ENCODE assay signal across 8 cellular contexts in the genomic region with DNA sequence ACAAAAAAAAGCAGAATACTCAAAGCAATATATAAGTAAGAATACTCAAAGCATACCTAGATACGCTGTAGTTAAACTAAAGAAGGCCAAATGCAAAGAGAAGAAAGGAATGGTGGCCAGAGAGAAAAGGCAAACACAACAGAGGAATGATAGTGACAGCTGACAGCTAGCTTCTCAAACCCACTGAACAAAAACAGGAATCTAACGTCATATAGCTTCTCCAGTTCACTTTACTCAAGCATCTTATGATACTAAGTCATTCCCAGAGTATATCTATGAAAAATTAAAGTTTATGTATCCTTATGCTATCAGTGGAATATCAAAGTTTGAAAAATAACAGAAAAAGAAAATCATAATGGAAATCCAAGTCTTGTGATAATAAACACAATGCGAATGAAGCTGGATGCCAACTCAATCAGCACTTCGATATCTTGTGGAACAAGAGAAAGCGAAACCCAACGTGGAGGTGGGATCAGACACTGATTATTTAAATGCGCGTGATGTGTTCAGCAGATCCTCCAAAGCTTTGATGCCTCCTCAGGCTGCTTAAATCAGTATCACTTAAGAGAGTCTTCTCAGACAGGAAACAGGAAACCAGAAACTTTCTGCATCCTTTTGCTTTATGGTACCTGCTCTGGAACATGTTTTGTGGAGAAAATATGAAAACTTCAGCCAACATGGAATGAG.
DNase-seq lines count a peak whose midpoint lies in the region; ATAC-seq and TF ChIP-seq lines count a peak whose summit lies in the region.

No MANE protein-coding gene starts in this region.

- no peak for TF ChIP-seq CTCF in Peyer's patch (IDR thresholded peaks at IDR 0.05)

- DNase-seq in Peyer's patch (peak in 2 of 3 donors; percentile 79 to 80), anterior cingulate cortex (lab: John Stamatoyannopoulos, UW) (no peak), NCI-H2029 treated with DMSO at 0.1 percent for 48 hours (lab: John Stamatoyannopoulos, UW) (no peak), A172 (ENCODE audit: low spot score) (no peak), cardiac septum (ENCODE audit: low spot score) (no peak)
- peak; percentile 27 for DNase-seq in activated naive CD8-positive, alpha-beta T cell treated with anti-CD3 and anti-CD28 coated beads, Interleukin-2, amount 50 U/mL, for 16 hours (ENCODE audit: low read depth, low spot score)

- intact Hi-C loops in cardiac septum (cut with DNase I) = loop anchor here (5.0 to 10.0 kb wide), 2 partner anchors 103 to 376 kb away; a partner anchor contains a TSS

- no peak overlapping the region for H3K9ac ChIP-seq in BLaER1

- H4K20me1 ChIP-seq in BLaER1 = peaks cover 37% of the 10 kb centered on the region

- peak overlapping the region; percentile 52 for H3K4me2 ChIP-seq in BLaER1

- H3K36me3 ChIP-seq in BLaER1 (peaks cover 27% of the 10 kb centered on the region), Peyer's patch (no peaks in the 10 kb centered on the region)

- H3K4me3 ChIP-seq in BLaER1 = no peak overlapping the region
- H3K4me3 ChIP-seq in Peyer's patch = no peak overlapping the region

- H3K27me3 ChIP-seq in BLaER1 = no peaks in the 10 kb centered on the region
- no peaks in the 10 kb centered on the region for H3K27me3 ChIP-seq in Peyer's patch

- no peaks in the 10 kb centered on the region for H3K9me3 ChIP-seq in BLaER1
- no peaks in the 10 kb centered on the region for H3K9me3 ChIP-seq in Peyer's patch

- H3K27ac ChIP-seq in BLaER1 (no peak overlapping the region), Peyer's patch (peak overlapping the region; percentile 39 to 74 (median 60))

- TF ChIP-seq POLR2A in Peyer's patch (IDR thresholded peaks at IDR 0.05) = no peak

- ATAC-seq in GM19463 (IDR thresholded peaks at IDR 0.05; ENCODE audit: unreplicated experiment) = peak; percentile 47

- peaks cover 45% of the 10 kb centered on the region for H3K4me1 ChIP-seq in BLaER1
- peaks cover 0 to 31% (median 18%) of the 10 kb centered on the region in 4 donors for H3K4me1 ChIP-seq in Peyer's patch

Comparison
In these comparisons a context has a peak if more than half of its experiments do, and no peak if none do; other contexts are left out.
1. DNase-seq: peak in Peyer's patch (2 of 3) and activated naive CD8-positive, alpha-beta T cell treated with anti-CD3 and anti-CD28 coated beads, Interleukin-2, amount 50 U/mL, for 16 hours (single experiment); none in anterior cingulate cortex (0 of 58), NCI-H2029 treated with DMSO at 0.1 percent for 48 hours (single experiment), A172 (single experiment) and cardiac septum (single experiment).